ENCODE assay signal across 1 cellular context in the genomic region with DNA sequence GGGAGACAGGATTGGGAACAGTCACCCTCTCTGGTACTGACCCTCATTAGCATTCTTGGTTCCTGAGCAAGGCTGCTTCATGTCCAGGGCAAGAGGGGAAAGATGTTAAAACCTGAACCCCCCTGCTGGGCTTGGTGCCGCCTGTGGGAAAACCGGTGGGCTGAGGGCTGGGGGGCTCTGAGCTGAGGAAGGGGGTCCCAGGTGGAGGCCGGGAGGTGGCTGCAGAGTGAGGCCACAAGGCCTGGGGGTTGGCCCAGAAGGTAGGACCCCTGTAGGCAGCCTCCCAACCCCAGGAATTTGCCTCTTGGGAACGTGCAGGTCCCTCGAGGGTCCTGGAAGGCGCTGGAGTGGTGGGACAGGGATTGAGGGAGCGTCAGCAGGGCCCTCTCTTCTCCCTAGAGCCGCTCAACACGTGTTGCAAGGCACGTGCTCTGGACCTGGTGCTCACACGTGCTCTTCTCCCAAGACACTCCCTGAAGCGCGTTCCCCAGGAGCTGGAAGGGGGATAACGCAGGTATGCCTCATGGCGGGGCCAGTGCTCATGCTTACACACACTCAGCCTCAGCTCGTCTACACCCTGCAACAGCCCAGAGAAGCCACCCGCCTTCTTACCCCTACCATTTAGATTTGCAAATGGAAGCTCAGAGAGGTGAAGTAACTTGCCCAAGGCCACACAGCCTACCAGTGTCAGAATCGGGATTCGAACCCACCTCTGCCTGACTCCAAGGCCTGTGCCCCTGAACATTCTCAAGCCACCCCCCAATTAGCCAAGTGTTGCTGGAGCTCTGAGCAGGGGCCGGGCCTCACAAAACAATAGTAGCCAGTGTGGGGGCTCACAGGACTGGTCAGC.
TF ChIP-seq lines count a peak whose summit lies in the region.

No MANE protein-coding gene starts in this region.

TF ChIP-seq in GM23338, 12 proteins besides CTCF, POLR2A, EP300 and RAD21:
- TF ChIP-seq, protein P1, sequence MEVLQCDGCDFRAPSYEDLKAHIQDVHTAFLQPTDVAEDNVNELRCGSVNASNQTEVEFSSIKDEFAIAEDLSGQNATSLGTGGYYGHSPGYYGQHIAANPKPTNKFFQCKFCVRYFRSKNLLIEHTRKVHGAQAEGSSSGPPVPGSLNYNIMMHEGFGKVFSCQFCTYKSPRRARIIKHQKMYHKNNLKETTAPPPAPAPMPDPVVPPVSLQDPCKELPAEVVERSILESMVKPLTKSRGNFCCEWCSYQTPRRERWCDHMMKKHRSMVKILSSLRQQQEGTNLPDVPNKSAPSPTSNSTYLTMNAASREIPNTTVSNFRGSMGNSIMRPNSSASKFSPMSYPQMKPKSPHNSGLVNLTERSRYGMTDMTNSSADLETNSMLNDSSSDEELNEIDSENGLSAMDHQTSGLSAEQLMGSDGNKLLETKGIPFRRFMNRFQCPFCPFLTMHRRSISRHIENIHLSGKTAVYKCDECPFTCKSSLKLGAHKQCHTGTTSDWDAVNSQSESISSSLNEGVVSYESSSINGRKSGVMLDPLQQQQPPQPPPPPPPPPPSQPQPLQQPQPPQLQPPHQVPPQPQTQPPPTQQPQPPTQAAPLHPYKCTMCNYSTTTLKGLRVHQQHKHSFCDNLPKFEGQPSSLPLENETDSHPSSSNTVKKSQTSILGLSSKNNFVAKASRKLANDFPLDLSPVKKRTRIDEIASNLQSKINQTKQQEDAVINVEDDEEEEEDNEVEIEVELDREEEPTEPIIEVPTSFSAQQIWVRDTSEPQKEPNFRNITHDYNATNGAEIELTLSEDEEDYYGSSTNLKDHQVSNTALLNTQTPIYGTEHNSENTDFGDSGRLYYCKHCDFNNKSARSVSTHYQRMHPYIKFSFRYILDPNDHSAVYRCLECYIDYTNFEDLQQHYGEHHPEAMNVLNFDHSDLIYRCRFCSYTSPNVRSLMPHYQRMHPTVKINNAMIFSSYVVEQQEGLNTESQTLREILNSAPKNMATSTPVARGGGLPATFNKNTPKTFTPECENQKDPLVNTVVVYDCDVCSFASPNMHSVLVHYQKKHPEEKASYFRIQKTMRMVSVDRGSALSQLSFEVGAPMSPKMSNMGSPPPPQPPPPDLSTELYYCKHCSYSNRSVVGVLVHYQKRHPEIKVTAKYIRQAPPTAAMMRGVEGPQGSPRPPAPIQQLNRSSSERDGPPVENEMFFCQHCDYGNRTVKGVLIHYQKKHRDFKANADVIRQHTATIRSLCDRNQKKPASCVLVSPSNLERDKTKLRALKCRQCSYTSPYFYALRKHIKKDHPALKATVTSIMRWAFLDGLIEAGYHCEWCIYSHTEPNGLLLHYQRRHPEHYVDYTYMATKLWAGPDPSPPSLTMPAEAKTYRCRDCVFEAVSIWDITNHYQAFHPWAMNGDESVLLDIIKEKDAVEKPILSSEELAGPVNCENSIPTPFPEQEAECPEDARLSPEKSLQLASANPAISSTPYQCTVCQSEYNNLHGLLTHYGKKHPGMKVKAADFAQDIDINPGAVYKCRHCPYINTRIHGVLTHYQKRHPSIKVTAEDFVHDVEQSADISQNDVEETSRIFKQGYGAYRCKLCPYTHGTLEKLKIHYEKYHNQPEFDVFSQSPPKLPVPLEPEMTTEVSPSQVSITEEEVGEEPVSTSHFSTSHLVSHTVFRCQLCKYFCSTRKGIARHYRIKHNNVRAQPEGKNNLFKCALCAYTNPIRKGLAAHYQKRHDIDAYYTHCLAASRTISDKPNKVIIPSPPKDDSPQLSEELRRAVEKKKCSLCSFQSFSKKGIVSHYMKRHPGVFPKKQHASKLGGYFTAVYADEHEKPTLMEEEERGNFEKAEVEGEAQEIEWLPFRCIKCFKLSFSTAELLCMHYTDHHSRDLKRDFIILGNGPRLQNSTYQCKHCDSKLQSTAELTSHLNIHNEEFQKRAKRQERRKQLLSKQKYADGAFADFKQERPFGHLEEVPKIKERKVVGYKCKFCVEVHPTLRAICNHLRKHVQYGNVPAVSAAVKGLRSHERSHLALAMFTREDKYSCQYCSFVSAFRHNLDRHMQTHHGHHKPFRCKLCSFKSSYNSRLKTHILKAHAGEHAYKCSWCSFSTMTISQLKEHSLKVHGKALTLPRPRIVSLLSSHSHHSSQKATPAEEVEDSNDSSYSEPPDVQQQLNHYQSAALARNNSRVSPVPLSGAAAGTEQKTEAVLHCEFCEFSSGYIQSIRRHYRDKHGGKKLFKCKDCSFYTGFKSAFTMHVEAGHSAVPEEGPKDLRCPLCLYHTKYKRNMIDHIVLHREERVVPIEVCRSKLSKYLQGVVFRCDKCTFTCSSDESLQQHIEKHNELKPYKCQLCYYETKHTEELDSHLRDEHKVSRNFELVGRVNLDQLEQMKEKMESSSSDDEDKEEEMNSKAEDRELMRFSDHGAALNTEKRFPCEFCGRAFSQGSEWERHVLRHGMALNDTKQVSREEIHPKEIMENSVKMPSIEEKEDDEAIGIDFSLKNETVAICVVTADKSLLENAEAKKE (CRISPR knock-in tag; IDR thresholded peaks at IDR 0.05), result no peak
- TF ChIP-seq CREB1 (CRISPR knock-in tag; IDR thresholded peaks at IDR 0.05; ENCODE audit: low read depth) (no peak), STAT1 (IDR thresholded peaks at IDR 0.05; ENCODE audit: unreplicated experiment) (no peak), EZH2 (IDR thresholded peaks at IDR 0.05; ENCODE audit: low read depth, unreplicated experiment) (no peak), ZNF114 (CRISPR knock-in tag; IDR thresholded peaks at IDR 0.05) (no peak), EZH2phosphoT487 (IDR thresholded peaks at IDR 0.05; ENCODE audit: unreplicated experiment) (no peak), POLR2AphosphoS5 (IDR thresholded peaks at IDR 0.05; ENCODE audit: low read depth) (no peak), JUNB (IDR thresholded peaks at IDR 0.05; ENCODE audit: unreplicated experiment) (no peak), ZNF331 (CRISPR knock-in tag; IDR thresholded peaks at IDR 0.05; ENCODE audit: low read depth) (no peak), NANOG (IDR thresholded peaks at IDR 0.05; ENCODE audit: borderline replicate concordance) (no peak)
- TF ChIP-seq, protein P2, sequence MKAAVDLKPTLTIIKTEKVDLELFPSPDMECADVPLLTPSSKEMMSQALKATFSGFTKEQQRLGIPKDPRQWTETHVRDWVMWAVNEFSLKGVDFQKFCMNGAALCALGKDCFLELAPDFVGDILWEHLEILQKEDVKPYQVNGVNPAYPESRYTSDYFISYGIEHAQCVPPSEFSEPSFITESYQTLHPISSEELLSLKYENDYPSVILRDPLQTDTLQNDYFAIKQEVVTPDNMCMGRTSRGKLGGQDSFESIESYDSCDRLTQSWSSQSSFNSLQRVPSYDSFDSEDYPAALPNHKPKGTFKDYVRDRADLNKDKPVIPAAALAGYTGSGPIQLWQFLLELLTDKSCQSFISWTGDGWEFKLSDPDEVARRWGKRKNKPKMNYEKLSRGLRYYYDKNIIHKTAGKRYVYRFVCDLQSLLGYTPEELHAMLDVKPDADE (IDR thresholded peaks at IDR 0.05), result no peak
- TF ChIP-seq, protein P3, sequence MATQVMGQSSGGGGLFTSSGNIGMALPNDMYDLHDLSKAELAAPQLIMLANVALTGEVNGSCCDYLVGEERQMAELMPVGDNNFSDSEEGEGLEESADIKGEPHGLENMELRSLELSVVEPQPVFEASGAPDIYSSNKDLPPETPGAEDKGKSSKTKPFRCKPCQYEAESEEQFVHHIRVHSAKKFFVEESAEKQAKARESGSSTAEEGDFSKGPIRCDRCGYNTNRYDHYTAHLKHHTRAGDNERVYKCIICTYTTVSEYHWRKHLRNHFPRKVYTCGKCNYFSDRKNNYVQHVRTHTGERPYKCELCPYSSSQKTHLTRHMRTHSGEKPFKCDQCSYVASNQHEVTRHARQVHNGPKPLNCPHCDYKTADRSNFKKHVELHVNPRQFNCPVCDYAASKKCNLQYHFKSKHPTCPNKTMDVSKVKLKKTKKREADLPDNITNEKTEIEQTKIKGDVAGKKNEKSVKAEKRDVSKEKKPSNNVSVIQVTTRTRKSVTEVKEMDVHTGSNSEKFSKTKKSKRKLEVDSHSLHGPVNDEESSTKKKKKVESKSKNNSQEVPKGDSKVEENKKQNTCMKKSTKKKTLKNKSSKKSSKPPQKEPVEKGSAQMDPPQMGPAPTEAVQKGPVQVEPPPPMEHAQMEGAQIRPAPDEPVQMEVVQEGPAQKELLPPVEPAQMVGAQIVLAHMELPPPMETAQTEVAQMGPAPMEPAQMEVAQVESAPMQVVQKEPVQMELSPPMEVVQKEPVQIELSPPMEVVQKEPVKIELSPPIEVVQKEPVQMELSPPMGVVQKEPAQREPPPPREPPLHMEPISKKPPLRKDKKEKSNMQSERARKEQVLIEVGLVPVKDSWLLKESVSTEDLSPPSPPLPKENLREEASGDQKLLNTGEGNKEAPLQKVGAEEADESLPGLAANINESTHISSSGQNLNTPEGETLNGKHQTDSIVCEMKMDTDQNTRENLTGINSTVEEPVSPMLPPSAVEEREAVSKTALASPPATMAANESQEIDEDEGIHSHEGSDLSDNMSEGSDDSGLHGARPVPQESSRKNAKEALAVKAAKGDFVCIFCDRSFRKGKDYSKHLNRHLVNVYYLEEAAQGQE (IDR thresholded peaks at IDR 0.05; ENCODE audit: unreplicated experiment), result no peak
TF ChIP-seq in GM23338: peak in this region for 0.
